1 cellular context compared by ENCODE assay signal in genomic region chr11:119166368-119167076, GRCh38.
TF ChIP-seq lines count a peak whose summit lies in the region.

No MANE protein-coding gene starts in this region.

TF ChIP-seq in HepG2, 621 proteins besides CTCF, POLR2A, EP300 and RAD21:
- no peak for TF ChIP-seq ISL2 (CRISPR knock-in tag; IDR thresholded peaks at IDR 0.05)
- TF ChIP-seq SKI (IDR thresholded peaks at IDR 0.05; ENCODE audit: partially characterized antibody): peak; percentile 23
- peak; percentile 46; the same call in 1 of the 2 replicates for TF ChIP-seq FOSL1 (CRISPR knock-in tag; IDR thresholded peaks at IDR 0.05; ENCODE audit: borderline replicate concordance)
- peak; percentile 88 for TF ChIP-seq FOSL2 (CRISPR knock-in tag; IDR thresholded peaks at IDR 0.05)
- TF ChIP-seq GATAD2A (CRISPR knock-in tag; IDR thresholded peaks at IDR 0.05): no peak
- no peak for TF ChIP-seq GLMP (CRISPR knock-in tag; IDR thresholded peaks at IDR 0.05; ENCODE audit: borderline replicate concordance)
- TF ChIP-seq SALL1 (CRISPR knock-in tag; IDR thresholded peaks at IDR 0.05): peak; percentile 20; the same call in 1 of the 2 replicates
- peak; percentile 68; the same call in 1 of the 2 replicates for TF ChIP-seq ZNF121 (CRISPR knock-in tag; IDR thresholded peaks at IDR 0.05)
- TF ChIP-seq JUNB (CRISPR knock-in tag; IDR thresholded peaks at IDR 0.05; ENCODE audit: borderline replicate concordance): peak; percentile 17; the same call in 1 of the 2 replicates
- peak; percentile 49 for TF ChIP-seq TEAD3 (CRISPR knock-in tag; optimal IDR thresholded peaks at IDR 0.05; ENCODE audit: borderline replicate concordance)
